ENCODE assay signal across 8 cellular contexts in genomic region chr2:95192891-95193290, GRCh38. TPM values are rescaled to one million over a fixed set of nuclear protein-coding genes. Genes with fewer than 3 reads are reported as not detected.
DNase-seq lines count a peak whose midpoint lies in the region; ATAC-seq and TF ChIP-seq lines count a peak whose summit lies in the region.
"Not testable (repeated sequence)": the region's sequence is repeated elsewhere in the genome, so short reads cannot be mapped to it uniquely, and the experiment has no call there.

No MANE protein-coding gene starts in this region.

- not testable (repeated sequence) for H3K9me2 ChIP-seq in GM23248 (ENCODE audit: insufficient read depth)

- H3K4me1 Mint-ChIP-seq in activated CD8-positive, alpha-beta memory T cell treated with anti-CD3 and anti-CD28 coated beads, Interleukin-2, amount 10 ng/mL, durations not matched to agents 7 days and 5 days; neural crest cell: not testable (repeated sequence)

- not testable (repeated sequence) for H3K9ac ChIP-seq in GM23248

- H3K27ac Mint-ChIP-seq in activated CD8-positive, alpha-beta memory T cell treated with anti-CD3 and anti-CD28 coated beads, Interleukin-2, amount 10 ng/mL, durations not matched to agents 7 days and 5 days; neural crest cell (ENCODE audit: unreplicated experiment): not testable (repeated sequence)

- TF ChIP-seq POLR2A in breast epithelium (IDR thresholded peaks at IDR 0.05): not testable (repeated sequence)

- H3K4me3 ChIP-seq in AG04449 (ENCODE audit: low read depth, low read length); GM23248; breast epithelium: not testable (repeated sequence)

- H2AFZ ChIP-seq in GM23248: 0 out of 2 replicates have a peak overlapping the region, but pooled peaks have one; percentile 45

- intact Hi-C loops in breast epithelium (cut with DNase I; ENCODE audit: low total_unique reads): not testable (repeated sequence)
- intact Hi-C loops in left cardiac atrium (cut with DNase I): loop anchor here (10.0 kb wide), 1 partner anchor 122 kb away; no protein-coding TSS in a partner anchor

- H3K9me3 Mint-ChIP-seq in activated CD8-positive, alpha-beta memory T cell treated with anti-CD3 and anti-CD28 coated beads, Interleukin-2, amount 10 ng/mL, durations not matched to agents 7 days and 5 days (ENCODE audit: low read depth); neural crest cell: not testable (repeated sequence)

- not testable (repeated sequence) for H3K36me3 ChIP-seq in GM23248 (ENCODE audit: low read depth); breast epithelium

- not testable (repeated sequence) for H3K4me2 ChIP-seq in GM23248 (ENCODE audit: unreplicated experiment)

- H3F3A ChIP-seq in GM23248 (ENCODE audit: insufficient read depth): not testable (repeated sequence)

- H3K27me3 Mint-ChIP-seq in activated CD8-positive, alpha-beta memory T cell treated with anti-CD3 and anti-CD28 coated beads, Interleukin-2, amount 10 ng/mL, durations not matched to agents 7 days and 5 days: not testable (repeated sequence)
- peaks cover 46% of the 10 kb centered on the region for H3K27me3 Mint-ChIP-seq in neural crest cell (ENCODE audit: low read depth)

- H3K36me3 Mint-ChIP-seq in activated CD8-positive, alpha-beta memory T cell treated with anti-CD3 and anti-CD28 coated beads, Interleukin-2, amount 10 ng/mL, durations not matched to agents 7 days and 5 days; neural crest cell (ENCODE audit: low read depth): not testable (repeated sequence)

- not testable (repeated sequence) for H3K27ac ChIP-seq in GM23248, breast epithelium

- POLR2A ChIA-PET in AG04449 (lab: Yijun Ruan, JAX): not testable (repeated sequence)

- CTCF ChIA-PET in AG04449 (lab: Yijun Ruan, JAX): interaction anchor here (0.9 to 1.0 kb wide), 2 partner anchors 10 to 153 kb away, joined by 3 to 4 read pairs; no protein-coding TSS in a partner anchor
- CTCF ChIA-PET in activated CD8-positive, alpha-beta memory T cell treated with anti-CD3 and anti-CD28 coated beads, Interleukin-2, amount 10 ng/mL, durations not matched to agents 7 days and 5 days (lab: Charles Lee): not testable (repeated sequence)

- not testable (repeated sequence) for H3K9me3 ChIP-seq in GM23248 (ENCODE audit: low read depth); breast epithelium

- not testable (repeated sequence) for H3K4me3 Mint-ChIP-seq in activated CD8-positive, alpha-beta memory T cell treated with anti-CD3 and anti-CD28 coated beads, Interleukin-2, amount 10 ng/mL, durations not matched to agents 7 days and 5 days; neural crest cell

- not testable (repeated sequence) for H3K79me2 ChIP-seq in GM23248 (ENCODE audit: insufficient read depth)

- in situ Hi-C loops in GM23248 (cut with MboI): not testable (repeated sequence)

- not testable (repeated sequence) for H3K4me1 ChIP-seq in GM23248 (ENCODE audit: insufficient read depth); breast epithelium

- TF ChIP-seq CTCF in AG04449 (IDR thresholded peaks at IDR 0.05; ENCODE audit: insufficient read depth, low read length, missing control alignments) (peak; percentile 58), breast epithelium (IDR thresholded peaks at IDR 0.05) (peak; percentile 35 to 54 (median 54)), neural crest cell (conservative IDR thresholded peaks at IDR 0.05) (peak; percentile 70)

- H4K20me1 ChIP-seq in GM23248 (ENCODE audit: insufficient read depth): not testable (repeated sequence)

- not testable (repeated sequence) for H3K27me3 ChIP-seq in GM23248 (replicated peaks; ENCODE audit: insufficient read depth); breast epithelium

- 2 to 4% methylated on average over 12 of the region's 12 CpGs for WGBS in GM23248 (ENCODE audit: low coverage in 1 of 2, low lambda C conversion rate in 2 of 2, missing lambda C conversion rate in 2 of 2), 2 experiments

- not testable (repeated sequence) for DNase-seq in AG04449 (ENCODE audit: low read depth, low spot score)
- peak; percentile 50 for DNase-seq in GM23248
- DNase-seq in RPMI7951 (ENCODE audit: low read depth): peak; percentile 45
- peak; percentile 65 for DNase-seq in activated CD8-positive, alpha-beta memory T cell treated with anti-CD3 and anti-CD28 coated beads, Interleukin-2, amount 10 ng/mL, durations not matched to agents 7 days and 5 days
- DNase-seq in breast epithelium (ENCODE audit: low spot score in 2 of 2): peak; percentile 48 to 60
- peak; percentile 67 for DNase-seq in left cardiac atrium
- peak; percentile 68 for DNase-seq in neural crest cell (ENCODE audit: low read depth, low spot score)
- peak; percentile 11 for DNase-seq in stimulated activated CD8-positive, alpha-beta memory T cell treated with anti-CD3 and anti-CD28 coated beads, Interleukin-12 subunit alpha, Interleukin-12 subunit beta, amount 100 ng/mL, for 1 hour (ENCODE audit: low read depth)

- not testable (repeated sequence) for ATAC-seq in activated CD8-positive, alpha-beta memory T cell treated with anti-CD3 and anti-CD28 coated beads, Interleukin-2, amount 10 ng/mL, durations not matched to agents 7 days and 5 days; left cardiac atrium

RNA-seq across cellular contexts. Expression of gene ZNF892, which starts 14.4 kb away (rescaled TPM):
- 1.9 and 3.0 TPM in 2 replicates for total RNA-seq in GM23248 (2014; rRNA removed; shearing (Covaris generic))
- 0.79 and 1.0 TPM in 2 replicates for polyA plus RNA-seq in GM23248 (2016; fragmentation: Nextera tagmentation; extraction: Ambion mirVana)
- 2.2 and 3.8 TPM in 2 replicates for total RNA-seq in RPMI7951 (2014; rRNA removed; shearing (Covaris generic))
- total RNA-seq in activated CD8-positive, alpha-beta memory T cell treated with anti-CD3 and anti-CD28 coated beads, Interleukin-2, amount 10 ng/mL, durations not matched to agents 7 days and 5 days: 1 to 10 TPM; 3.5 to 3.9 TPM
- total RNA-seq in breast epithelium: 1 to 10 TPM; 3.7 to 8.6 (median 6.9) TPM
- 1 to 10 TPM; 2.8 to 2.9 TPM for total RNA-seq in left cardiac atrium
- total RNA-seq in neural crest cell: 18.9 and 20.2 TPM in 2 replicates

RNA-seq across cellular contexts. Expression of gene ZNF2, which starts 27.3 kb away (rescaled TPM):
- 5.6 and 7.6 TPM in 2 replicates for total RNA-seq in GM23248 (2014; rRNA removed; shearing (Covaris generic))
- 3.3 and 4.3 TPM in 2 replicates for polyA plus RNA-seq in GM23248 (2016; fragmentation: Nextera tagmentation; extraction: Ambion mirVana)
- total RNA-seq in RPMI7951 (2014; rRNA removed; shearing (Covaris generic)): 6.4 and 7.0 TPM in 2 replicates
- 1 to 10 TPM; 5.0 to 5.2 TPM for total RNA-seq in activated CD8-positive, alpha-beta memory T cell treated with anti-CD3 and anti-CD28 coated beads, Interleukin-2, amount 10 ng/mL, durations not matched to agents 7 days and 5 days
- total RNA-seq in breast epithelium: 1 to 10 TPM; 2.4 to 8.2 (median 3.6) TPM
- total RNA-seq in left cardiac atrium: 1 to 10 TPM; 3.0 to 4.2 TPM
- 6.3 and 7.0 TPM in 2 replicates for total RNA-seq in neural crest cell

RNA-seq across cellular contexts. Expression of gene ZNF514, which starts 33.2 kb away (rescaled TPM):
- total RNA-seq in GM23248 (2014; rRNA removed; shearing (Covaris generic)): 8.1 and 12.8 TPM in 2 replicates
- 5.3 and 5.6 TPM in 2 replicates for polyA plus RNA-seq in GM23248 (2016; fragmentation: Nextera tagmentation; extraction: Ambion mirVana)
- total RNA-seq in RPMI7951 (2014; rRNA removed; shearing (Covaris generic)): 7.1 and 8.9 TPM in 2 replicates
- total RNA-seq in activated CD8-positive, alpha-beta memory T cell treated with anti-CD3 and anti-CD28 coated beads, Interleukin-2, amount 10 ng/mL, durations not matched to agents 7 days and 5 days: 10 to 100 TPM; 12.0 to 14.2 TPM
- total RNA-seq in breast epithelium (10 to 100 TPM; 18.7 to 36.1 (median 25.3) TPM), left cardiac atrium (10 to 100 TPM; 11.7 to 13.8 TPM), neural crest cell (22.6 and 28.0 TPM in 2 replicates)
